Comparison of ENCODE assay signal across 8 cellular contexts in the genomic region with DNA sequence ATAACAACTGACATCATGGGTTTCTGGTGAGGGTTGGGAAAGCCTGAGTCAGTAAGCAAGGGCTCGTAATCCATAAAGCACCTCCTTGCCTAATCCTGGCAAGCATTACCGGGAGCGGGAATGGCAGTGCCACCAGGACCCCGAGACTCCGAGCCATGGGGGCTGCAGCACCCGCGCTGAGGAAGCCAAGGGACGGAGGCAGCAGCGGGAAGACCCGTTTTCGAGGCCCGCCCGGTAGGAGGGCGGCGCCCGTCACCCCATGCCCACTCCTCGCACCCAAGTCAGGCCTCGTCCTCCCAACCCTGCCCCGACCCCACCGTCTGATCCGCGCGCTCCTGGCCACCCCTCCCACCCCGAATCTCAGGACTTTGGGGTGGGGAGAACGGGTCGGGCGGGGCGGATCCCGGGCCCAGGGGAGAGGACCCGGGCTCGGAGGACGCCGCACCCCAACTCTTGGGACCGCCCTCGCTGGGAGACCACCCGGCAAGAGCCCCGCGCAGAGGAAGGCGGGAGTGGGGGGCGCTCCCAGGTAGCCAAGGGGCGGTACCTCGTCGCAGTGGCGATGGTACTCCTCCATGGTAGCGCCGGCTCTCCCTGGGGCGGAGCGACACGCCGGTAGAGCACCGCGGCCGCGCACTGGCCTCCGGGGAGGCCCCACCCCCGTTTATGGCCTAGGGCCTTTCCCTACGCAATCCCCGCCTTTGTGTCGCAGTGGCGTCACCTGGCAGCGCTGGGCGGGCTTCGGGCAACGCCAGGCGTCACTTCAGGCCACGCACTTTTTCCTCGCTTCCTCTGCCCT. TPM values are rescaled to one million over a fixed set of nuclear protein-coding genes. Genes with fewer than 3 reads are reported as not detected.
A peak's percentile ranks its signal among the peaks of the same experiment; 100 is the strongest.
DNase-seq lines count a peak whose midpoint lies in the region; ATAC-seq and TF ChIP-seq lines count a peak whose summit lies in the region.

A gene with protein sequence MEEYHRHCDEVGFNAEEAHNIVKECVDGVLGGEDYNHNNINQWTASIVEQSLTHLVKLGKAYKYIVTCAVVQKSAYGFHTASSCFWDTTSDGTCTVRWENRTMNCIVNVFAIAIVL (minus strand): TSS at position 638 of the 799 bp plus-strand sequence. CDS start 61 bp downstream, at position 577.

- no peaks in the 10 kb centered on the region for H3K36me3 Mint-ChIP-seq in GM23338 (ENCODE audit: low read depth)
- H3K36me3 Mint-ChIP-seq in activated naive CD4-positive, alpha-beta T cell treated with anti-CD3 and anti-CD28 coated beads, Interleukin-2, amount 50 U/mL, for 24 hours: peaks cover 1% of the 10 kb centered on the region

- no peaks in the 10 kb centered on the region for H3K4me1 Mint-ChIP-seq in GM23338
- peaks cover 29% of the 10 kb centered on the region for H3K4me1 Mint-ChIP-seq in activated naive CD4-positive, alpha-beta T cell treated with anti-CD3 and anti-CD28 coated beads, Interleukin-2, amount 50 U/mL, for 24 hours

- peak within 1 kb of the TSS; percentile 66 for H3K4me3 Mint-ChIP-seq in GM23338
- peak within 1 kb of the TSS; percentile 84 for H3K4me3 Mint-ChIP-seq in activated naive CD4-positive, alpha-beta T cell treated with anti-CD3 and anti-CD28 coated beads, Interleukin-2, amount 50 U/mL, for 24 hours

- H3K9me2 ChIP-seq in GM23338 (ENCODE audit: insufficient read depth): no peaks in the 10 kb centered on the region

- H3K27ac ChIP-seq in GM23338 (ENCODE audit: low read depth) (no peak within 1 kb of the TSS), temporal lobe (ENCODE audit: low read depth, low read length) (peak within 1 kb of the TSS; percentile 36)

- no peaks in the 10 kb centered on the region for H4K20me1 ChIP-seq in GM23338 (replicated peaks; ENCODE audit: insufficient read depth)

- H3K4me2 ChIP-seq in GM23338: peak within 1 kb of the TSS; percentile 74

- peak within 1 kb of the TSS; percentile 73 for H2AFZ ChIP-seq in GM23338

- ATAC-seq in GM23338: peak; percentile 98
- ATAC-seq in SK-N-SH treated with all-trans-retinoic acid at 6 μM for 48 hours: peak; percentile 99

- no peaks in the 10 kb centered on the region for H3K9me3 Mint-ChIP-seq in GM23338
- H3K9me3 Mint-ChIP-seq in activated naive CD4-positive, alpha-beta T cell treated with anti-CD3 and anti-CD28 coated beads, Interleukin-2, amount 50 U/mL, for 24 hours: no peaks in the 10 kb centered on the region

- peak within 1 kb of the TSS; percentile 77; the same call in 1 of the 2 replicates for H3K27ac Mint-ChIP-seq in GM23338
- H3K27ac Mint-ChIP-seq in activated naive CD4-positive, alpha-beta T cell treated with anti-CD3 and anti-CD28 coated beads, Interleukin-2, amount 50 U/mL, for 24 hours: peak within 1 kb of the TSS; percentile 87

- no peak for TF ChIP-seq CTCF in GM23338 (conservative IDR thresholded peaks at IDR 0.05; ENCODE audit: low read depth in 2 of 2)

- no peaks in the 10 kb centered on the region for H3F3A ChIP-seq in GM23338 (replicated peaks; ENCODE audit: low read depth)

- H3K36me3 ChIP-seq in GM23338 (ENCODE audit: insufficient read depth): no peaks in the 10 kb centered on the region

- peak within 1 kb of the TSS; percentile 58 for H3K4me3 ChIP-seq in GM23338

- no peaks in the 10 kb centered on the region for H3K79me2 ChIP-seq in GM23338 (replicated peaks; ENCODE audit: insufficient read depth)

- DNase-seq in Daoy (ENCODE audit: low read depth): peak; percentile 84
- DNase-seq in GM23338 (ENCODE audit: low spot score): peak; percentile 79
- DNase-seq in M059J (ENCODE audit: low read depth): peak; percentile 87
- DNase-seq in glomerular endothelial cell (ENCODE audit: extremely low read depth, low read depth, low spot score): no peak
- DNase-seq in occipital lobe (lab: John Stamatoyannopoulos, UW): peak; percentile 68

- peaks cover 3% of the 10 kb centered on the region; the same call in 1 of the 2 replicates for H3K4me1 ChIP-seq in GM23338 (ENCODE audit: insufficient read depth)

- H3K27me3 ChIP-seq in GM23338 (ENCODE audit: insufficient read depth): no peaks in the 10 kb centered on the region

- no peaks in the 10 kb centered on the region for H3K27me3 Mint-ChIP-seq in GM23338 (ENCODE audit: insufficient read depth, low read depth, poor library complexity)
- H3K27me3 Mint-ChIP-seq in activated naive CD4-positive, alpha-beta T cell treated with anti-CD3 and anti-CD28 coated beads, Interleukin-2, amount 50 U/mL, for 24 hours: no peaks in the 10 kb centered on the region

TF ChIP-seq in GM23338, 12 proteins besides CTCF, POLR2A, EP300 and RAD21:
- TF ChIP-seq NANOG (IDR thresholded peaks at IDR 0.05; ENCODE audit: borderline replicate concordance) (no peak), CREB1 (CRISPR knock-in tag; IDR thresholded peaks at IDR 0.05; ENCODE audit: low read depth) (peak; percentile 84), STAT1 (IDR thresholded peaks at IDR 0.05; ENCODE audit: unreplicated experiment) (no peak), EZH2 (IDR thresholded peaks at IDR 0.05; ENCODE audit: low read depth, unreplicated experiment) (no peak), EZH2phosphoT487 (IDR thresholded peaks at IDR 0.05; ENCODE audit: unreplicated experiment) (no peak), POLR2AphosphoS5 (IDR thresholded peaks at IDR 0.05; ENCODE audit: low read depth) (peak; percentile 63)

TF ChIP-seq in SK-N-SH treated with all-trans-retinoic acid at 6 μM for 48 hours, 23 proteins besides CTCF, POLR2A, EP300 and RAD21:
- 0 out of 2 replicates have a peak, but pooled peaks have one; percentile 48 for TF ChIP-seq CSDC2 (CRISPR knock-in tag; IDR thresholded peaks at IDR 0.05)
- no peak for TF ChIP-seq POU6F1 (CRISPR knock-in tag; IDR thresholded peaks at IDR 0.05; ENCODE audit: borderline replicate concordance, low read depth)

RNA-seq across cellular contexts. Expression of the gene that starts here (rescaled TPM):
- total RNA-seq in Daoy (2014; rRNA removed; shearing (Covaris generic)): 21.2 and 22.8 TPM in 2 replicates
- 4.0 and 6.5 TPM in 2 replicates for total RNA-seq in GM23338 (2014; rRNA removed; shearing (Covaris generic))
- polyA plus RNA-seq in GM23338 (2016; fragmentation: Nextera tagmentation; extraction: Ambion mirVana): 7.6 and 8.1 TPM in 2 replicates
- 85.6 and 94.0 TPM in 2 replicates for total RNA-seq in M059J (2014; rRNA removed; shearing (Covaris generic))
- total RNA-seq in glomerular endothelial cell (28.4 and 29.0 TPM in 2 replicates), occipital lobe (27.6 TPM), temporal lobe (21.6 TPM)
